In genomic region chr9:114995681-114996221, GRCh38 we compare ENCODE assay signal across 16 cellular contexts.
DNase-seq lines count a peak whose midpoint lies in the region; ATAC-seq, FAIRE-seq and TF ChIP-seq lines count a peak whose summit lies in the region.
"Had no signal": no experiment of that assay in that cellular context is flagged by ENCODE, and none has a peak within 500 bp of the region (broad histone marks: within the 10 kb centered on the region; RNA-seq: fewer than 3 reads in every experiment).

No MANE protein-coding gene starts in this region.

- no peaks in the 10 kb centered on the region for H3K79me2 ChIP-seq in HepG2 (ENCODE audit: insufficient read depth, low read length)

- H3K4me3 ChIP-seq in right lobe of liver = no peak overlapping the region
- no peak overlapping the region for H3K4me3 ChIP-seq in HepG2 (replicated peaks in 1 of 3; ENCODE audit: insufficient read depth in 1 of 3, low read depth in 2 of 3, low read length in 3 of 3)
- no peak overlapping the region for H3K4me3 ChIP-seq in heart left ventricle
- no peak overlapping the region for H3K4me3 ChIP-seq in upper lobe of right lung

- no peaks in the 10 kb centered on the region for H3K27me3 ChIP-seq in right lobe of liver
- H3K27me3 ChIP-seq in HepG2 (ENCODE audit: control insufficient read depth in 1 of 2, insufficient read depth in 2 of 2, low read length in 2 of 2) = peaks cover 0 to 7% of the 10 kb centered on the region in 2 experiments; a peak in 1 of 5 replicates
- peaks cover 0 to 38% (median 3%) of the 10 kb centered on the region in 9 donors for H3K27me3 ChIP-seq in heart left ventricle
- no peaks in the 10 kb centered on the region for H3K27me3 ChIP-seq in upper lobe of right lung

- intact Hi-C loops in right lobe of liver (cut with DNase I) (no loop called here), HepG2 (cut with micrococcal nuclease; ENCODE audit: unreplicated experiment) (no loop called here), heart left ventricle (cut with DNase I) (no loop called here), upper lobe of right lung (cut with DNase I) (no loop called here)

- FAIRE-seq in HepG2 (lab: Jason Lieb, UNC) = no peak
- FAIRE-seq: GM19239 had no signal

- no peaks in the 10 kb centered on the region for H3K36me3 ChIP-seq in right lobe of liver
- no peaks in the 10 kb centered on the region for H3K36me3 ChIP-seq in HepG2 (replicated peaks in 1 of 2; ENCODE audit: control insufficient read depth in 1 of 2, insufficient read depth in 2 of 2, low read length in 2 of 2)
- no peaks in the 10 kb centered on the region for H3K36me3 ChIP-seq in heart left ventricle
- no peaks in the 10 kb centered on the region for H3K36me3 ChIP-seq in upper lobe of right lung

- H2AFZ ChIP-seq in HepG2 (ENCODE audit: low read length) = no peak overlapping the region

- H3K4me1 ChIP-seq in right lobe of liver (no peaks in the 10 kb centered on the region), HepG2 (ENCODE audit: insufficient read depth, low read length) (no peaks in the 10 kb centered on the region), heart left ventricle (peaks cover 0 to 10% (median 0%) of the 10 kb centered on the region in 12 donors), upper lobe of right lung (no peaks in the 10 kb centered on the region)
- H3K4me1 ChIP-seq: foreskin keratinocyte had no signal

- TF ChIP-seq EP300 in HepG2 (IDR thresholded peaks at IDR 0.05; ENCODE audit: low read depth in 2 of 2, low read length in 2 of 2) (no peak), HepG2 (CRISPR knock-in tag; IDR thresholded peaks at IDR 0.05; ENCODE audit: borderline replicate concordance) (no peak)

- no peak overlapping the region for H3K4me2 ChIP-seq in HepG2 (ENCODE audit: low read depth, low read length)

- TF ChIP-seq POLR2A in right lobe of liver (IDR thresholded peaks at IDR 0.05) (no peak), HepG2 (IDR thresholded peaks at IDR 0.05; ENCODE audit: insufficient read depth in 1 of 2, low read depth in 2 of 2, low read length in 2 of 2) (no peak), heart left ventricle (IDR thresholded peaks at IDR 0.05) (no peak)

- H3K27ac ChIP-seq in right lobe of liver = no peak overlapping the region
- no peak overlapping the region for H3K27ac ChIP-seq in HepG2 (ENCODE audit: extremely low read length, insufficient read depth, low read length)
- H3K27ac ChIP-seq in heart left ventricle = no peak overlapping the region
- peak overlapping the region; percentile 47 for H3K27ac ChIP-seq in upper lobe of right lung
- H3K27ac ChIP-seq: foreskin keratinocyte had no signal

- CTCF ChIA-PET in HepG2 (lab: Yijun Ruan, JAX; ENCODE audit: low intra/inter-chr PET ratio, low total read pairs) = no interaction called here

- in situ Hi-C loops in HepG2 (cut with HindIII; ENCODE audit: extremely low pct_ligation_motif_present, low pct_unique_long_range_greater_than_20kb) = no loop called here

- no TSS peak for BruUV-seq in HepG2 (replicated peaks; lab: Mats Ljungman, UMichigan)

- H4K20me1 ChIP-seq in HepG2 (ENCODE audit: insufficient read depth, low read length) = no peaks in the 10 kb centered on the region

- no peak for DNase-seq in right lobe of liver
- DNase-seq in HepG2 (ENCODE audit: low spot score) = no peak
- DNase-seq in NOMO-1 treated with DMSO at 0.1 percent for 48 hours (lab: John Stamatoyannopoulos, UW; ENCODE audit: unreplicated experiment) = peak; percentile 98
- DNase-seq in heart left ventricle = peak in 2 of 5 donors; percentile 31 to 50
- peak; percentile 78 for DNase-seq in upper lobe of right lung
- no peak for DNase-seq in stimulated activated naive CD4-positive, alpha-beta T cell (lab: John Stamatoyannopoulos, UW)
- DNase-seq in NCI-H2171 (lab: John Stamatoyannopoulos, UW) = no peak
- DNase-seq: activated naive CD4-positive, alpha-beta T cell; DND-41; effector memory CD4-positive, alpha-beta T cell; foreskin keratinocyte; immature natural killer cell; NCI-H1436; posterior cingulate gyrus had no signal

- no peak for TF ChIP-seq RAD21 in HepG2 (CRISPR knock-in tag; IDR thresholded peaks at IDR 0.05)

- no peak for TF ChIP-seq CTCF in right lobe of liver (IDR thresholded peaks at IDR 0.05)
- no peak for TF ChIP-seq CTCF in HepG2 (CRISPR knock-in tag; IDR thresholded peaks at IDR 0.05)
- no peak for TF ChIP-seq CTCF in heart left ventricle (IDR thresholded peaks at IDR 0.05)
- TF ChIP-seq CTCF in upper lobe of right lung (IDR thresholded peaks at IDR 0.05) = no peak

- H3K9ac ChIP-seq in HepG2 (ENCODE audit: insufficient read depth, low read depth, low read length) = no peak overlapping the region

- no peaks in the 10 kb centered on the region for H3K9me3 ChIP-seq in right lobe of liver
- H3K9me3 ChIP-seq in HepG2 (ENCODE audit: low read length) = no peaks in the 10 kb centered on the region
- no peaks in the 10 kb centered on the region for H3K9me3 ChIP-seq in heart left ventricle
- H3K9me3 ChIP-seq in upper lobe of right lung = no peaks in the 10 kb centered on the region

- POLR2A ChIA-PET in HepG2 (lab: Yijun Ruan, JAX) = no interaction called here

- ATAC-seq in right lobe of liver (peak; percentile 40 to 57 (median 56)), HepG2 (no peak), heart left ventricle (peak; percentile 88 to 96 (median 92)), upper lobe of right lung (peak; percentile 96), HG03460 (IDR thresholded peaks at IDR 0.05; ENCODE audit: unreplicated experiment) (no peak)
- ATAC-seq: foreskin keratinocyte had no signal

- 46% methylated on average over 7 of the region's 10 CpGs for WGBS in right lobe of liver (ENCODE audit: insufficient coverage, low coverage, low lambda C conversion rate, missing lambda C conversion rate)
- WGBS in HepG2 (ENCODE audit: low lambda C conversion rate) = 13% methylated on average over 7 of the region's 10 CpGs
- WGBS in heart left ventricle, 4 donors = 35 to 41% (median 36%) methylated on average over 10 of the region's 10 CpGs

TF ChIP-seq in HepG2, 621 proteins besides CTCF, POLR2A, EP300 and RAD21:
- TF ChIP-seq ZNF788 (CRISPR knock-in tag; IDR thresholded peaks at IDR 0.05; ENCODE audit: borderline replicate concordance) (no peak), XBP1 (CRISPR knock-in tag; IDR thresholded peaks at IDR 0.05) (no peak), ZNF567 (CRISPR knock-in tag; IDR thresholded peaks at IDR 0.05; ENCODE audit: borderline replicate concordance) (no peak), KLF12 (CRISPR knock-in tag; IDR thresholded peaks at IDR 0.05; ENCODE audit: borderline replicate concordance) (no peak), ZNF891 (CRISPR knock-in tag; IDR thresholded peaks at IDR 0.05) (no peak), ZNF207 (IDR thresholded peaks at IDR 0.05; ENCODE audit: borderline replicate concordance) (no peak), ZNF280B (CRISPR knock-in tag; IDR thresholded peaks at IDR 0.05; ENCODE audit: borderline replicate concordance) (no peak), ZBTB7A (CRISPR knock-in tag; IDR thresholded peaks at IDR 0.05) (no peak), RFXAP (CRISPR knock-in tag; IDR thresholded peaks at IDR 0.05; ENCODE audit: borderline replicate concordance) (no peak)
TF ChIP-seq in HepG2: peak in this region for 0.

Comparison
In these comparisons a context has a peak if more than half of its experiments do, and no peak if none do; other contexts are left out.
1. ATAC-seq: peak in right lobe of liver (4 of 4), heart left ventricle (4 of 4) and upper lobe of right lung (single experiment); none in HepG2 (single experiment) and HG03460 (single experiment).
2. DNase-seq: peak in NOMO-1 treated with DMSO at 0.1 percent for 48 hours (single experiment) and upper lobe of right lung (single experiment); none in right lobe of liver (0 of 3), HepG2 (single experiment), stimulated activated naive CD4-positive, alpha-beta T cell (0 of 6) and NCI-H2171 (single experiment).